ENCODE assay signal across 21 cellular contexts in genomic region chr17:77706938-77707337, GRCh38.
"Had no signal": no experiment of that assay in that cellular context is flagged by ENCODE, and none has a peak within 500 bp of the region (broad histone marks: within the 10 kb centered on the region; RNA-seq: fewer than 3 reads in every experiment).

No MANE protein-coding gene starts in this region.

- H3K36me3 ChIP-seq: left ventricle myocardium inferior, lower lobe of right lung, spleen, tibial nerve had no signal

- H3K27ac Mint-ChIP-seq: effector memory CD8-positive, alpha-beta T cell; immature natural killer cell; memory B cell; nephron progenitor cell; stimulated activated naive B cell treated with anti-CD40 and anti-IgM and Interleukin-4, amounts not matched to agents 10 μg/mL and 1 μg/mL and 100 μg/mL, for 72 hours; stimulated activated naive CD8-positive, alpha-beta T cell treated with anti-CD3 and anti-CD28 coated beads, Interleukin-15, amount 100 ng/mL, for 72 hours had no signal

- H3K4me3 Mint-ChIP-seq: effector memory CD8-positive, alpha-beta T cell; immature natural killer cell; memory B cell; nephron progenitor cell; stimulated activated naive B cell treated with anti-CD40 and anti-IgM and Interleukin-4, amounts not matched to agents 10 μg/mL and 1 μg/mL and 100 μg/mL, for 72 hours; stimulated activated naive CD8-positive, alpha-beta T cell treated with anti-CD3 and anti-CD28 coated beads, Interleukin-15, amount 100 ng/mL, for 72 hours had no signal

- H3K27me3 ChIP-seq: foreskin keratinocyte, testis, tibial nerve had no signal

- H3K9me3 ChIP-seq: testis had no signal

- H3K27ac ChIP-seq: foreskin keratinocyte, left ventricle myocardium inferior, lower lobe of right lung, psoas muscle, spleen, testis, tibial nerve had no signal

- H3K4me1 Mint-ChIP-seq: immature natural killer cell; memory B cell; nephron progenitor cell; stimulated activated naive B cell treated with anti-CD40 and anti-IgM and Interleukin-4, amounts not matched to agents 10 μg/mL and 1 μg/mL and 100 μg/mL, for 72 hours; stimulated activated naive CD8-positive, alpha-beta T cell treated with anti-CD3 and anti-CD28 coated beads, Interleukin-15, amount 100 ng/mL, for 72 hours had no signal

- H3K4me3 ChIP-seq: left ventricle myocardium inferior, lower lobe of right lung, psoas muscle, spleen, testis, tibial nerve had no signal

- H3K4me1 ChIP-seq: foreskin keratinocyte, left ventricle myocardium inferior, lower lobe of right lung, psoas muscle, spleen, testis, tibial nerve had no signal

- DNase-seq: effector memory CD8-positive, alpha-beta T cell; foreskin keratinocyte; immature natural killer cell; kidney; left cardiac atrium; left ventricle myocardium inferior; lower lobe of right lung; midbrain; nephron progenitor cell; psoas muscle; retina; spleen; stimulated activated CD4-positive, alpha-beta T cell treated with anti-CD3 and anti-CD28 coated beads, Interleukin-15, amount 100 ng/mL, for 24 hours; stimulated activated CD4-positive, alpha-beta T cell treated with anti-CD3 and anti-CD28 coated beads, Interleukin-1b, Interleukin-23, amount 100 ng/mL, for 48 hours; stimulated activated CD4-positive, alpha-beta T cell treated with anti-CD3 and anti-CD28 coated beads, Interleukin-4, amount 100 ng/mL, for 24 hours; stimulated activated naive B cell treated with anti-CD40 and anti-IgM and Interleukin-4, amounts not matched to agents 10 μg/mL and 1 μg/mL and 100 μg/mL, for 72 hours; testis had no signal

- ATAC-seq: effector memory CD8-positive, alpha-beta T cell; foreskin keratinocyte; left cardiac atrium; lower lobe of right lung; psoas muscle; sciatic nerve; stimulated activated naive B cell treated with anti-CD40 and anti-IgM and Interleukin-4, amounts not matched to agents 10 μg/mL and 1 μg/mL and 100 μg/mL, for 72 hours; stimulated activated naive CD8-positive, alpha-beta T cell treated with anti-CD3 and anti-CD28 coated beads, Interleukin-15, amount 100 ng/mL, for 72 hours had no signal

- H3K27me3 Mint-ChIP-seq: stimulated activated naive CD8-positive, alpha-beta T cell treated with anti-CD3 and anti-CD28 coated beads, Interleukin-15, amount 100 ng/mL, for 72 hours had no signal
